Comparison of ENCODE assay signal across 10 cellular contexts in genomic region chr6:158242071-158242606, GRCh38.
DNase-seq lines count a peak whose midpoint lies in the region; ATAC-seq and TF ChIP-seq lines count a peak whose summit lies in the region.
"Had no signal": no experiment of that assay in that cellular context is flagged by ENCODE, and none has a peak within 500 bp of the region (broad histone marks: within the 10 kb centered on the region; RNA-seq: fewer than 3 reads in every experiment).

No MANE protein-coding gene starts in this region.

- 89% methylated on average over 7 of the region's 7 CpGs for WGBS in SK-N-SH (ENCODE audit: low lambda C conversion rate)

- peak overlapping the region; percentile 77 for H3K27ac Mint-ChIP-seq in activated naive CD8-positive, alpha-beta T cell treated with anti-CD3 and anti-CD28 coated beads for 36 hours

- H3K4me3 ChIP-seq in SK-N-SH (ENCODE audit: low read depth in 2 of 2, low read length in 1 of 2) = no peak overlapping the region
- no peak overlapping the region for H3K4me3 ChIP-seq in skeletal muscle satellite cell (ENCODE audit: low read length)

- H3K27ac ChIP-seq in SK-N-SH (ENCODE audit: low read depth in 2 of 2, low read length in 1 of 2) = peak overlapping the region in 1 of 2 experiments; percentile 43; a peak in 1 of 4 replicates

- ATAC-seq in SK-N-SH treated with all-trans-retinoic acid at 6 μM for 48 hours (peak; percentile 16; the same call in 1 of the 3 replicates), HG02840 (IDR thresholded peaks at IDR 0.05; ENCODE audit: low FRiP score, unreplicated experiment) (peak; percentile 12), HG03439 (IDR thresholded peaks at IDR 0.05; ENCODE audit: unreplicated experiment) (no peak)
- ATAC-seq: HCT116 had no signal

- H2AFZ ChIP-seq in SK-N-SH (ENCODE audit: low read depth) = no peak overlapping the region

- no peak for TF ChIP-seq EP300 in SK-N-SH (IDR thresholded peaks at IDR 0.05; ENCODE audit: borderline replicate concordance in 1 of 2, low read depth in 1 of 2, low read length in 1 of 2)

- no peaks in the 10 kb centered on the region for H3K27me3 ChIP-seq in SK-N-SH (ENCODE audit: insufficient read depth)
- H3K27me3 ChIP-seq in skeletal muscle satellite cell (ENCODE audit: control insufficient read depth, insufficient read depth, low read length) = no peaks in the 10 kb centered on the region

- peaks cover 14% of the 10 kb centered on the region for H3K36me3 Mint-ChIP-seq in activated naive CD8-positive, alpha-beta T cell treated with anti-CD3 and anti-CD28 coated beads for 36 hours

- H3K9ac ChIP-seq in SK-N-SH = no peak overlapping the region
- no peak overlapping the region for H3K9ac ChIP-seq in skeletal muscle satellite cell (ENCODE audit: low read depth, low read length)

- H3K4me1 Mint-ChIP-seq in activated naive CD8-positive, alpha-beta T cell treated with anti-CD3 and anti-CD28 coated beads for 36 hours = peaks cover 26% of the 10 kb centered on the region

- POLR2A ChIA-PET in SK-N-SH (lab: Yijun Ruan, JAX) = no interaction called here

- H3K4me1 ChIP-seq in SK-N-SH (ENCODE audit: control insufficient read depth in 1 of 2, insufficient read depth in 2 of 2, low read depth in 1 of 2, low read length in 1 of 2) = peaks cover 3 to 8% of the 10 kb centered on the region in 2 experiments; a peak in 2 of 4 replicates
- peaks cover 11% of the 10 kb centered on the region for H3K4me1 ChIP-seq in skeletal muscle satellite cell (ENCODE audit: control insufficient read depth, insufficient read depth, low read length)

- H3K9me2 ChIP-seq in SK-N-SH = no peaks in the 10 kb centered on the region

- no peak for TF ChIP-seq RAD21 in SK-N-SH (IDR thresholded peaks at IDR 0.05; ENCODE audit: low read length)

- peaks cover 70% of the 10 kb centered on the region for H3K79me2 ChIP-seq in SK-N-SH (ENCODE audit: insufficient read depth)

- CTCF ChIA-PET in SK-N-SH (lab: Yijun Ruan, JAX) = interaction anchor here (1.5 kb wide), 1 partner anchor 21 kb away, joined by 6 read pairs; no protein-coding TSS in a partner anchor

- H3F3A ChIP-seq in SK-N-SH (replicated peaks; ENCODE audit: insufficient read depth) = peaks cover 6% of the 10 kb centered on the region

- H3K36me3 ChIP-seq in SK-N-SH (replicated peaks in 1 of 2; ENCODE audit: control insufficient read depth in 1 of 2, insufficient read depth in 2 of 2, low read length in 1 of 2) (peaks cover 7% of the 10 kb centered on the region in 2 experiments), skeletal muscle satellite cell (ENCODE audit: insufficient read depth, low read length) (peaks cover 3% of the 10 kb centered on the region)

- no peak overlapping the region for H3K4me3 Mint-ChIP-seq in activated naive CD8-positive, alpha-beta T cell treated with anti-CD3 and anti-CD28 coated beads for 36 hours

- DNase-seq in SK-N-SH (no peak), D341Med (ENCODE audit: low spot score) (no peak), DMS153 (lab: John Stamatoyannopoulos, UW) (no peak)
- DNase-seq in activated naive CD8-positive, alpha-beta T cell treated with anti-CD3 and anti-CD28 coated beads for 36 hours = no peak
- DNase-seq: amygdala had no signal

- TF ChIP-seq CTCF in SK-N-SH (IDR thresholded peaks at IDR 0.05) = no peak

- peaks cover 26% of the 10 kb centered on the region for H4K20me1 ChIP-seq in SK-N-SH (ENCODE audit: insufficient read depth)

- no peaks in the 10 kb centered on the region for H3K27me3 Mint-ChIP-seq in activated naive CD8-positive, alpha-beta T cell treated with anti-CD3 and anti-CD28 coated beads for 36 hours

- H3K9me3 ChIP-seq in SK-N-SH (no peaks in the 10 kb centered on the region), skeletal muscle satellite cell (replicated peaks; ENCODE audit: low read length) (no peaks in the 10 kb centered on the region)

- H3K4me2 ChIP-seq in SK-N-SH = no peak overlapping the region
- H3K4me2 ChIP-seq in skeletal muscle satellite cell (ENCODE audit: low read length) = peak overlapping the region; percentile 50

- H3K9me3 Mint-ChIP-seq in activated naive CD8-positive, alpha-beta T cell treated with anti-CD3 and anti-CD28 coated beads for 36 hours = no peaks in the 10 kb centered on the region

TF ChIP-seq in SK-N-SH treated with all-trans-retinoic acid at 6 μM for 48 hours, 23 proteins besides CTCF, POLR2A, EP300 and RAD21 (continues in another document):
- TF ChIP-seq TSHZ2 (CRISPR knock-in tag; IDR thresholded peaks at IDR 0.05) (no peak), PATZ1 (CRISPR knock-in tag; IDR thresholded peaks at IDR 0.05; ENCODE audit: borderline replicate concordance) (no peak), ZNF8 (CRISPR knock-in tag; IDR thresholded peaks at IDR 0.05) (no peak)

TF ChIP-seq in SK-N-SH, 30 proteins besides CTCF, POLR2A, EP300 and RAD21:
- TF ChIP-seq FOSL2 (IDR thresholded peaks at IDR 0.05; ENCODE audit: borderline replicate concordance, low read depth) = no peak
- TF ChIP-seq FOXM1 (IDR thresholded peaks at IDR 0.05; ENCODE audit: low read depth) = no peak
- no peak for TF ChIP-seq RCOR1 (IDR thresholded peaks at IDR 0.05; ENCODE audit: low read length)
- TF ChIP-seq NFIC (IDR thresholded peaks at IDR 0.05; ENCODE audit: borderline replicate concordance) = no peak
- TF ChIP-seq ZBTB33 (IDR thresholded peaks at IDR 0.05; ENCODE audit: borderline replicate concordance, low read depth) = no peak
- TF ChIP-seq EZH2phosphoT487 (IDR thresholded peaks at IDR 0.05; ENCODE audit: borderline replicate concordance, low read depth) = no peak
- no peak for TF ChIP-seq IRF3 (IDR thresholded peaks at IDR 0.05; ENCODE audit: low read depth, low read length)
- TF ChIP-seq USF2 (IDR thresholded peaks at IDR 0.05; ENCODE audit: borderline replicate concordance, low read depth, low read length) = no peak
- TF ChIP-seq MEF2A (IDR thresholded peaks at IDR 0.05; ENCODE audit: borderline replicate concordance, low read depth) = no peak
- no peak for TF ChIP-seq ELF1 (IDR thresholded peaks at IDR 0.05)
- TF ChIP-seq PBX3 (IDR thresholded peaks at IDR 0.05) = no peak
- no peak for TF ChIP-seq GABPA (IDR thresholded peaks at IDR 0.05; ENCODE audit: low read depth)
- TF ChIP-seq RXRA (IDR thresholded peaks at IDR 0.05; ENCODE audit: borderline replicate concordance, low read depth) = no peak
- TF ChIP-seq TAF1 (IDR thresholded peaks at IDR 0.05; ENCODE audit: borderline replicate concordance, low read depth, low read length) = no peak
TF ChIP-seq in SK-N-SH: peak in this region for 0.
